In genomic region chr2:69644506-69644979, GRCh38 we compare ENCODE assay signal across 7 cellular contexts. TPM values are rescaled to one million over a fixed set of nuclear protein-coding genes. Genes with fewer than 3 reads are reported as not detected.
DNase-seq lines count a peak whose midpoint lies in the region; ATAC-seq and TF ChIP-seq lines count a peak whose summit lies in the region.

No MANE protein-coding gene starts in this region.

- peaks cover 0 to 9% of the 10 kb centered on the region in 2 experiments; a peak in 1 of 3 replicates for H3K36me3 ChIP-seq in HEK293 (ENCODE audit: control insufficient read depth in 2 of 2, insufficient read depth in 1 of 2, low read length in 2 of 2)

- H3K9me3 Mint-ChIP-seq in activated CD8-positive, alpha-beta T cell treated with anti-CD3 and anti-CD28 coated beads, Interleukin-2, amount 10 ng/mL, durations not matched to agents 7 days and 5 days (ENCODE audit: insufficient read depth): no peaks in the 10 kb centered on the region
- no peaks in the 10 kb centered on the region for H3K9me3 Mint-ChIP-seq in stimulated activated effector memory CD8-positive, alpha-beta T cell treated with anti-CD3 and anti-CD28 coated beads, Interleukin-12 subunit alpha, Interleukin-12 subunit beta, amount 100 ng/mL, for 72 hours

- H3K4me1 ChIP-seq in HEK293 (ENCODE audit: control insufficient read depth, insufficient read depth, low read length): peaks cover 8% of the 10 kb centered on the region; the same call in 1 of the 2 replicates

- H3K27ac Mint-ChIP-seq in activated CD8-positive, alpha-beta T cell treated with anti-CD3 and anti-CD28 coated beads, Interleukin-2, amount 10 ng/mL, durations not matched to agents 7 days and 5 days: peak overlapping the region; percentile 98
- H3K27ac Mint-ChIP-seq in stimulated activated effector memory CD8-positive, alpha-beta T cell treated with anti-CD3 and anti-CD28 coated beads, Interleukin-12 subunit alpha, Interleukin-12 subunit beta, amount 100 ng/mL, for 72 hours: peak overlapping the region; percentile 84

- peaks cover 35% of the 10 kb centered on the region for H3K36me3 Mint-ChIP-seq in activated CD8-positive, alpha-beta T cell treated with anti-CD3 and anti-CD28 coated beads, Interleukin-2, amount 10 ng/mL, durations not matched to agents 7 days and 5 days (ENCODE audit: low read depth)
- H3K36me3 Mint-ChIP-seq in stimulated activated effector memory CD8-positive, alpha-beta T cell treated with anti-CD3 and anti-CD28 coated beads, Interleukin-12 subunit alpha, Interleukin-12 subunit beta, amount 100 ng/mL, for 72 hours: peaks cover 50% of the 10 kb centered on the region

- CTCF ChIA-PET in HEK293 (lab: Yijun Ruan, JAX): interaction anchor here (1.1 to 4.6 kb wide), 3 partner anchors 79 to 80 kb away, joined by 3 to 38 read pairs (median 3); no protein-coding TSS in a partner anchor
- CTCF ChIA-PET in activated CD8-positive, alpha-beta T cell treated with anti-CD3 and anti-CD28 coated beads, Interleukin-2, amount 10 ng/mL, durations not matched to agents 7 days and 5 days (lab: Charles Lee): interaction anchor here (0.7 to 4.7 kb wide), 23 partner anchors 15 to 736 kb away, joined by 3 to 45 read pairs (median 10); partner anchors contain the start of gene NFU1

- no peaks in the 10 kb centered on the region for H3K9me3 ChIP-seq in HEK293 (ENCODE audit: control insufficient read depth, insufficient read depth, low read depth, low read length)

- H3K27me3 Mint-ChIP-seq in activated CD8-positive, alpha-beta T cell treated with anti-CD3 and anti-CD28 coated beads, Interleukin-2, amount 10 ng/mL, durations not matched to agents 7 days and 5 days (ENCODE audit: low read depth): no peaks in the 10 kb centered on the region

- intact Hi-C loops in left ventricle myocardium superior (cut with micrococcal nuclease): loop anchor here (10.0 kb wide), 1 partner anchor 80 kb away; no protein-coding TSS in a partner anchor

- peaks cover 53% of the 10 kb centered on the region for H3K4me1 Mint-ChIP-seq in activated CD8-positive, alpha-beta T cell treated with anti-CD3 and anti-CD28 coated beads, Interleukin-2, amount 10 ng/mL, durations not matched to agents 7 days and 5 days (ENCODE audit: low read depth)
- H3K4me1 Mint-ChIP-seq in stimulated activated effector memory CD8-positive, alpha-beta T cell treated with anti-CD3 and anti-CD28 coated beads, Interleukin-12 subunit alpha, Interleukin-12 subunit beta, amount 100 ng/mL, for 72 hours: peaks cover 53% of the 10 kb centered on the region

- DNase-seq in activated CD8-positive, alpha-beta T cell treated with anti-CD3 and anti-CD28 coated beads, Interleukin-2, amount 10 ng/mL, durations not matched to agents 7 days and 5 days: no peak
- no peak for DNase-seq in left ventricle myocardium superior
- DNase-seq in stimulated activated effector memory CD8-positive, alpha-beta T cell treated with anti-CD3 and anti-CD28 coated beads, Interleukin-12 subunit alpha, Interleukin-12 subunit beta, amount 100 ng/mL, for 72 hours (ENCODE audit: low spot score in 2 of 2): no peak
- DNase-seq in GM19238 (ENCODE audit: insufficient read length, low spot score): no peak
- no peak for DNase-seq in HPDE6-E6E7 (ENCODE audit: extremely low spot score)

- peak overlapping the region; percentile 92 for H3K4me3 Mint-ChIP-seq in activated CD8-positive, alpha-beta T cell treated with anti-CD3 and anti-CD28 coated beads, Interleukin-2, amount 10 ng/mL, durations not matched to agents 7 days and 5 days
- H3K4me3 Mint-ChIP-seq in stimulated activated effector memory CD8-positive, alpha-beta T cell treated with anti-CD3 and anti-CD28 coated beads, Interleukin-12 subunit alpha, Interleukin-12 subunit beta, amount 100 ng/mL, for 72 hours: peak overlapping the region; percentile 89

- POLR2A ChIA-PET in HEK293 (lab: Yijun Ruan, JAX): interaction anchor here (0.8 to 1.7 kb wide), 4 partner anchors 9 to 209 kb away, joined by 3 to 9 read pairs (median 4); no protein-coding TSS in a partner anchor
- POLR2A ChIA-PET in activated CD8-positive, alpha-beta T cell treated with anti-CD3 and anti-CD28 coated beads, Interleukin-2, amount 10 ng/mL, durations not matched to agents 7 days and 5 days (lab: Charles Lee): interaction anchor here (0.5 to 3.9 kb wide), 29 partner anchors 9 to 639 kb away, joined by 3 to 22 read pairs (median 4); partner anchors contain the start of gene NFU1

- H3K4me3 ChIP-seq in HEK293 (ENCODE audit: low read depth, low read length): peak overlapping the region; percentile 86

- H3K27ac ChIP-seq in HEK293 (ENCODE audit: extremely low read depth, low read depth, low read length): peak overlapping the region; percentile 94

- peak; percentile 3 for ATAC-seq in activated CD8-positive, alpha-beta T cell treated with anti-CD3 and anti-CD28 coated beads, Interleukin-2, amount 10 ng/mL, durations not matched to agents 7 days and 5 days
- ATAC-seq in left ventricle myocardium superior (peak; percentile 9), HG03095 (IDR thresholded peaks at IDR 0.05; ENCODE audit: unreplicated experiment) (no peak)
- no peak for ATAC-seq in stimulated activated effector memory CD8-positive, alpha-beta T cell treated with anti-CD3 and anti-CD28 coated beads, Interleukin-12 subunit alpha, Interleukin-12 subunit beta, amount 100 ng/mL, for 72 hours

- TF ChIP-seq CTCF in HEK293 (tag by site-specific recombination; IDR thresholded peaks at IDR 0.05): no peak

TF ChIP-seq in HEK293, 187 proteins besides CTCF, POLR2A, EP300 and RAD21:
- peak; percentile 39; the same call in 1 of the 2 replicates for TF ChIP-seq ZBTB20 (tag by site-specific recombination; IDR thresholded peaks at IDR 0.05)
- TF ChIP-seq ZBTB48 (tag by site-specific recombination; IDR thresholded peaks at IDR 0.05): peak; percentile 86
- TF ChIP-seq ZFP69B (tag by site-specific recombination; IDR thresholded peaks at IDR 0.05): no peak
- no peak for TF ChIP-seq ZNF362 (tag by site-specific recombination; IDR thresholded peaks at IDR 0.05)
- TF ChIP-seq, protein P1, sequence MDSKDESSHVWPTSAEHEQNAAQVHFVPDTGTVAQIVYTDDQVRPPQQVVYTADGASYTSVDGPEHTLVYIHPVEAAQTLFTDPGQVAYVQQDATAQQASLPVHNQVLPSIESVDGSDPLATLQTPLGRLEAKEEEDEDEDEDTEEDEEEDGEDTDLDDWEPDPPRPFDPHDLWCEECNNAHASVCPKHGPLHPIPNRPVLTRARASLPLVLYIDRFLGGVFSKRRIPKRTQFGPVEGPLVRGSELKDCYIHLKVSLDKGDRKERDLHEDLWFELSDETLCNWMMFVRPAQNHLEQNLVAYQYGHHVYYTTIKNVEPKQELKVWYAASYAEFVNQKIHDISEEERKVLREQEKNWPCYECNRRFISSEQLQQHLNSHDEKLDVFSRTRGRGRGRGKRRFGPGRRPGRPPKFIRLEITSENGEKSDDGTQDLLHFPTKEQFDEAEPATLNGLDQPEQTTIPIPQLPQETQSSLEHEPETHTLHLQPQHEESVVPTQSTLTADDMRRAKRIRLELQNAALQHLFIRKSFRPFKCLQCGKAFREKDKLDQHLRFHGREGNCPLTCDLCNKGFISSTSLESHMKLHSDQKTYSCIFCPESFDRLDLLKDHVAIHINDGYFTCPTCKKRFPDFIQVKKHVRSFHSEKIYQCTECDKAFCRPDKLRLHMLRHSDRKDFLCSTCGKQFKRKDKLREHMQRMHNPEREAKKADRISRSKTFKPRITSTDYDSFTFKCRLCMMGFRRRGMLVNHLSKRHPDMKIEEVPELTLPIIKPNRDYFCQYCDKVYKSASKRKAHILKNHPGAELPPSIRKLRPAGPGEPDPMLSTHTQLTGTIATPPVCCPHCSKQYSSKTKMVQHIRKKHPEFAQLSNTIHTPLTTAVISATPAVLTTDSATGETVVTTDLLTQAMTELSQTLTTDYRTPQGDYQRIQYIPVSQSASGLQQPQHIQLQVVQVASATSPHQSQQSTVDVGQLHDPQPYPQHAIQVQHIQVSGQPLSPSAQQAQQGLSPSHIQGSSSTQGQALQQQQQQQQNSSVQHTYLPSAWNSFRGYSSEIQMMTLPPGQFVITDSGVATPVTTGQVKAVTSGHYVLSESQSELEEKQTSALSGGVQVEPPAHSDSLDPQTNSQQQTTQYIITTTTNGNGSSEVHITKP (tag by site-specific recombination; IDR thresholded peaks at IDR 0.05): peak; percentile 67

RNA-seq across cellular contexts. Expression of gene AAK1, which starts 1.0 kb away (rescaled TPM):
- 100 to 1,000 TPM; 105 to 107 TPM for total RNA-seq in activated CD8-positive, alpha-beta T cell treated with anti-CD3 and anti-CD28 coated beads, Interleukin-2, amount 10 ng/mL, durations not matched to agents 7 days and 5 days
- 91.1 TPM for total RNA-seq in left ventricle myocardium superior

Comparison
In these comparisons a context has a peak if more than half of its experiments do, and no peak if none do; other contexts are left out.
1. ATAC-seq: peak in activated CD8-positive, alpha-beta T cell treated with anti-CD3 and anti-CD28 coated beads, Interleukin-2, amount 10 ng/mL, durations not matched to agents 7 days and 5 days (single experiment) and left ventricle myocardium superior (single experiment); none in stimulated activated effector memory CD8-positive, alpha-beta T cell treated with anti-CD3 and anti-CD28 coated beads, Interleukin-12 subunit alpha, Interleukin-12 subunit beta, amount 100 ng/mL, for 72 hours (single experiment) and HG03095 (single experiment).